In genomic region chr5:59134770-59135169, GRCh38 we compare ENCODE assay signal across 19 cellular contexts.
DNase-seq lines count a peak whose midpoint lies in the region; ATAC-seq, FAIRE-seq and TF ChIP-seq lines count a peak whose summit lies in the region.
"Had no signal": no experiment of that assay in that cellular context is flagged by ENCODE, and none has a peak within 500 bp of the region (broad histone marks: within the 10 kb centered on the region; RNA-seq: fewer than 3 reads in every experiment).

No MANE protein-coding gene starts in this region.

- TF ChIP-seq CTCF in A549 (IDR thresholded peaks at IDR 0.05), result no peak

- no peaks in the 10 kb centered on the region for H3K36me3 Mint-ChIP-seq in activated CD4-positive, alpha-beta T cell treated with anti-CD3 and anti-CD28 coated beads for 36 hours (ENCODE audit: low read depth)

- no peak overlapping the region for H3K4me3 ChIP-seq in A549
- H3K4me3 ChIP-seq: BLaER1, GM23248 had no signal

- WGBS in A549 (ENCODE audit: missing lambda C conversion rate), result 88% methylated on average over 3 of the region's 3 CpGs

- TF ChIP-seq RAD21 in A549 (conservative IDR thresholded peaks at IDR 0.05 in 1 of 2, IDR thresholded peaks at IDR 0.05 in 1 of 2), result no peak

- no peak for TF ChIP-seq EP300 in A549 (IDR thresholded peaks at IDR 0.05)

- H3K4me3 Mint-ChIP-seq in activated CD4-positive, alpha-beta T cell treated with anti-CD3 and anti-CD28 coated beads for 36 hours, result no peak overlapping the region

- POLR2A ChIA-PET in activated CD4-positive, alpha-beta T cell treated with anti-CD3 and anti-CD28 coated beads for 36 hours (lab: Charles Lee), result interaction anchor here (0.9 to 1.0 kb wide), 2 partner anchors 96 to 99 kb away, joined by 4 read pairs; no protein-coding TSS in a partner anchor
- POLR2A ChIA-PET in A549 (lab: Yijun Ruan, JAX), result interaction anchor here (1.1 kb wide), 1 partner anchor 10 kb away, joined by 3 read pairs; no protein-coding TSS in a partner anchor

- peak overlapping the region; percentile 84 to 100 for H3K27ac ChIP-seq in A549
- H3K27ac ChIP-seq: BLaER1, GM23248, RWPE1 had no signal

- no peak for FAIRE-seq in A549 (lab: Jason Lieb, UNC)
- FAIRE-seq: G401.6, GM18507 had no signal

- peak; percentile 38 for DNase-seq in activated CD4-positive, alpha-beta T cell treated with anti-CD3 and anti-CD28 coated beads for 36 hours
- DNase-seq in activated CD4-positive, alpha-beta T cell treated with anti-CD3 and anti-CD28 coated beads, Interleukin-2, amount 50 U/mL, for 4 hours, result no peak
- DNase-seq in A549 (ENCODE audit: low read depth in 1 of 2, low spot score in 1 of 2), result no peak
- DNase-seq in RPMI8226, result peak; percentile 10
- DNase-seq in sciatic nerve (ENCODE audit: low spot score), result no peak
- DNase-seq in NCI-H446 (lab: John Stamatoyannopoulos, UW), result no peak
- no peak for DNase-seq in HUDEP-2 (lab: John Stamatoyannopoulos, UW; ENCODE audit: unreplicated experiment in 76 of 76)
- DNase-seq: 8988T, DND-41, GM23248, NCI-H1092 treated with DMSO at 0.1 percent for 48 hours, NCI-H345, NCI-H69 had no signal

- peaks cover 3% of the 10 kb centered on the region for H3K9me3 Mint-ChIP-seq in activated CD4-positive, alpha-beta T cell treated with anti-CD3 and anti-CD28 coated beads for 36 hours (ENCODE audit: low read depth)

- H3K4me1 Mint-ChIP-seq in activated CD4-positive, alpha-beta T cell treated with anti-CD3 and anti-CD28 coated beads for 36 hours, result peaks cover 30% of the 10 kb centered on the region

- peaks cover 97% of the 10 kb centered on the region for H3K4me1 ChIP-seq in A549
- H3K4me1 ChIP-seq: BLaER1 had no signal

- CTCF ChIA-PET in activated CD4-positive, alpha-beta T cell treated with anti-CD3 and anti-CD28 coated beads for 36 hours (lab: Charles Lee), result interaction anchor here (0.7 to 1.1 kb wide), 5 partner anchors 98 to 248 kb away, joined by 3 to 5 read pairs (median 3); no protein-coding TSS in a partner anchor
- CTCF ChIA-PET in A549 (lab: Yijun Ruan, JAX), result interaction anchor here (1.1 to 3.0 kb wide), 5 partner anchors 16 to 243 kb away, joined by 3 to 9 read pairs (median 4); no protein-coding TSS in a partner anchor

- intact Hi-C loops in activated CD4-positive, alpha-beta T cell treated with anti-CD3 and anti-CD28 coated beads for 36 hours (cut with DNase I, micrococcal nuclease), result no loop called here
- intact Hi-C loops in sciatic nerve (cut with DNase I), result loop anchor here (5.0 kb wide), 1 partner anchor 97 kb away; no protein-coding TSS in a partner anchor

- peak overlapping the region; percentile 44 for H3K4me2 ChIP-seq in A549
- H3K4me2 ChIP-seq: BLaER1 had no signal

- no peaks in the 10 kb centered on the region for H3K27me3 Mint-ChIP-seq in activated CD4-positive, alpha-beta T cell treated with anti-CD3 and anti-CD28 coated beads for 36 hours

- ATAC-seq in activated CD4-positive, alpha-beta T cell treated with anti-CD3 and anti-CD28 coated beads for 36 hours, result no peak
- no peak for ATAC-seq in A549
- ATAC-seq in sciatic nerve, result peak; percentile 43
- ATAC-seq in HG03520 (IDR thresholded peaks at IDR 0.05; ENCODE audit: unreplicated experiment), result no peak
- ATAC-seq: HCT116 had no signal

- TF ChIP-seq POLR2A in A549 (IDR thresholded peaks at IDR 0.05; ENCODE audit: low read length), result no peak

- H3K27ac Mint-ChIP-seq in activated CD4-positive, alpha-beta T cell treated with anti-CD3 and anti-CD28 coated beads for 36 hours, result no peak overlapping the region

- H3K9me3 ChIP-seq in A549, result no peaks in the 10 kb centered on the region
- H3K9me3 ChIP-seq: BLaER1 had no signal

TF ChIP-seq in A549, 52 proteins besides CTCF, POLR2A, EP300 and RAD21:
- no peak for TF ChIP-seq ATOH8 (CRISPR knock-in tag; IDR thresholded peaks at IDR 0.05; ENCODE audit: low read depth)
- TF ChIP-seq MAFK (IDR thresholded peaks at IDR 0.05; ENCODE audit: partially characterized antibody), result peak; percentile 93
TF ChIP-seq in A549: peak in this region for 1.

Comparison
In these comparisons a context has a peak if more than half of its experiments do, and no peak if none do; other contexts are left out.
1. DNase-seq: peak in activated CD4-positive, alpha-beta T cell treated with anti-CD3 and anti-CD28 coated beads for 36 hours (single experiment) and RPMI8226 (single experiment); none in activated CD4-positive, alpha-beta T cell treated with anti-CD3 and anti-CD28 coated beads, Interleukin-2, amount 50 U/mL, for 4 hours (0 of 2), A549 (0 of 2), sciatic nerve (single experiment), NCI-H446 (0 of 2) and HUDEP-2 (0 of 76).